In the genomic region with DNA sequence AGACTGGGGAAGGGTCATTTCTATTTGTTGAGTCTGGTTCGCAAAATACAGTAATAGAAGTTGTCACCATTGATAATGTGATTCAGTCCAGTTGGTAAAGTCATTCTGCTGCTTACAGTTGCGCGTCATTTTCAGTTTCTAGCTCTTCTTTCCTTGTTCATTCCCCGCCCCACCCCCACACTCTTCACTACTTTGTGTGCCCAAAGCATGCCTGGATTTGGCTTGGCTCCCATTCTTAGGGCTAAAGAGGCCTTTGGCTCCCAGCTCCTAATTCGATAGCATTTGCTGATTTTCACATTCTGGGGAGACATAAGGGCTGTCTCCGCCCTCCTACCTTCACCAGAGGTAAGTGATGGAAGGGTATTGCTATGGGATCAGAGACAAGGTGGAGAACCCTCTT, we compare ENCODE assay signal across 20 cellular contexts. TPM values are rescaled to one million over a fixed set of nuclear protein-coding genes. Genes with fewer than 3 reads are reported as not detected.
DNase-seq lines count a peak whose midpoint lies in the region; ATAC-seq and TF ChIP-seq lines count a peak whose summit lies in the region.
"Had no signal": no experiment of that assay in that cellular context is flagged by ENCODE, and none has a peak within 500 bp of the region (broad histone marks: within the 10 kb centered on the region; RNA-seq: fewer than 3 reads in every experiment).

No MANE protein-coding gene starts in this region.

- H3K27ac ChIP-seq in endodermal cell (ENCODE audit: low read depth, low read length), result peak overlapping the region; percentile 74
- H3K27ac ChIP-seq: 22Rv1, SJCRH30, testis had no signal

- ATAC-seq in HG03108 (IDR thresholded peaks at IDR 0.05; ENCODE audit: unreplicated experiment), result no peak
- ATAC-seq: activated CD4-positive, alpha-beta T cell treated with anti-CD3 and anti-CD28 coated beads for 36 hours; left cardiac atrium; PC-3 had no signal

- no peaks in the 10 kb centered on the region for H3K27me3 Mint-ChIP-seq in endodermal cell (ENCODE audit: insufficient read depth)
- H3K27me3 Mint-ChIP-seq in progenitor cell of endocrine pancreas, result no peaks in the 10 kb centered on the region
- H3K27me3 Mint-ChIP-seq: activated CD4-positive, alpha-beta T cell treated with anti-CD3 and anti-CD28 coated beads for 36 hours had no signal

- TF ChIP-seq CTCF in endodermal cell (conservative IDR thresholded peaks at IDR 0.05) (no peak), progenitor cell of endocrine pancreas (IDR thresholded peaks at IDR 0.05; ENCODE audit: unreplicated experiment) (no peak)

- H3K9me3 Mint-ChIP-seq in endodermal cell, result no peaks in the 10 kb centered on the region
- no peaks in the 10 kb centered on the region for H3K9me3 Mint-ChIP-seq in progenitor cell of endocrine pancreas (ENCODE audit: low read depth)

- H3K4me1 ChIP-seq in endodermal cell (ENCODE audit: control insufficient read depth, insufficient read depth, low read length), result no peaks in the 10 kb centered on the region
- H3K4me1 ChIP-seq: testis had no signal

- H3K36me3 ChIP-seq in endodermal cell (ENCODE audit: control insufficient read depth, insufficient read depth, low read length), result no peaks in the 10 kb centered on the region
- H3K36me3 ChIP-seq: SJCRH30 had no signal

- H3K27ac Mint-ChIP-seq in endodermal cell, result peak overlapping the region; percentile 86
- H3K27ac Mint-ChIP-seq in progenitor cell of endocrine pancreas, result peak overlapping the region; percentile 39
- H3K27ac Mint-ChIP-seq: activated CD4-positive, alpha-beta T cell treated with anti-CD3 and anti-CD28 coated beads for 36 hours had no signal

- no peaks in the 10 kb centered on the region for H3K27me3 ChIP-seq in endodermal cell (ENCODE audit: control insufficient read depth, insufficient read depth, low read length, poor library complexity, severe bottlenecking)
- H3K27me3 ChIP-seq: SJCRH30, testis had no signal

- DNase-seq in DMS 273 (lab: John Stamatoyannopoulos, UW; ENCODE audit: unreplicated experiment), result peak; percentile 69
- no peak for DNase-seq in DMS 273 treated with DMSO at 0.1 percent for 48 hours (lab: John Stamatoyannopoulos, UW)
- DNase-seq in NCI-H2171 (lab: John Stamatoyannopoulos, UW), result peak; percentile 45
- DNase-seq in endodermal cell, result no peak
- DNase-seq in progenitor cell of endocrine pancreas (ENCODE audit: low spot score, unreplicated experiment), result no peak
- DNase-seq in MV-4-11 (lab: John Stamatoyannopoulos, UW), result no peak
- DNase-seq in stimulated activated CD4-positive, alpha-beta T cell treated with anti-CD3 and anti-CD28 coated beads, Interleukin-2, amount 100 ng/mL, for 24 hours, result no peak
- DNase-seq: activated CD4-positive, alpha-beta T cell treated with anti-CD3 and anti-CD28 coated beads for 36 hours; activated gamma-delta T cell treated with Interleukin-2 at 50 U/mL for 16 hours; aorta; left cardiac atrium; NCI-H226; PC-3; small intestine; testis had no signal

- H3K4me3 Mint-ChIP-seq in endodermal cell (no peak overlapping the region), progenitor cell of endocrine pancreas (ENCODE audit: low read depth) (no peak overlapping the region)
- H3K4me3 Mint-ChIP-seq: activated CD4-positive, alpha-beta T cell treated with anti-CD3 and anti-CD28 coated beads for 36 hours had no signal

- peaks cover 53% of the 10 kb centered on the region for H3K4me1 Mint-ChIP-seq in endodermal cell
- H3K4me1 Mint-ChIP-seq in progenitor cell of endocrine pancreas (ENCODE audit: low read depth), result peaks cover 20% of the 10 kb centered on the region
- H3K4me1 Mint-ChIP-seq: activated CD4-positive, alpha-beta T cell treated with anti-CD3 and anti-CD28 coated beads for 36 hours had no signal

- WGBS in endodermal cell (ENCODE audit: insufficient coverage in 1 of 2, insufficient read length in 1 of 2), 2 experiments, result 95% methylated on average over 5 to 6 of the region's 6 CpGs

- H3K9me3 ChIP-seq in endodermal cell (ENCODE audit: control insufficient read depth, low read length), result no peaks in the 10 kb centered on the region
- H3K9me3 ChIP-seq: SJCRH30, testis had no signal

- H3K9ac ChIP-seq in endodermal cell (ENCODE audit: extremely low read depth, low read length, poor library complexity, severe bottlenecking), result no peak overlapping the region

- H3K4me3 ChIP-seq in endodermal cell (ENCODE audit: low read length), result no peak overlapping the region
- H3K4me3 ChIP-seq: SJCRH30, testis had no signal

- H3K36me3 Mint-ChIP-seq in endodermal cell (ENCODE audit: low read depth) (no peaks in the 10 kb centered on the region), progenitor cell of endocrine pancreas (ENCODE audit: insufficient read depth) (no peaks in the 10 kb centered on the region)

RNA-seq across cellular contexts. Expression of gene CECR2, which starts 43.0 kb away (rescaled TPM):
- total RNA-seq in endodermal cell (100 to 1,000 TPM in 1 of 2 donors, 10 to 100 TPM in 1; 98.9 to 105 TPM), progenitor cell of endocrine pancreas (37.6 and 40.5 TPM in 2 replicates)
- polyA plus RNA-seq in endodermal cell (2013, experiment 1 of 2), result 32.6 TPM
- polyA plus RNA-seq in endodermal cell (2013, experiment 2 of 2), result 31.3 TPM
- total RNA-seq: fibroblast of villous mesenchyme, PC-3 had no signal
- polyA plus RNA-seq: BJ had no signal

Comparison
In these comparisons a context has a peak if more than half of its experiments do, and no peak if none do; other contexts are left out.
1. DNase-seq: peak in DMS 273 (single experiment) and NCI-H2171 (single experiment); none in DMS 273 treated with DMSO at 0.1 percent for 48 hours (single experiment), endodermal cell (single experiment), progenitor cell of endocrine pancreas (single experiment), MV-4-11 (single experiment) and stimulated activated CD4-positive, alpha-beta T cell treated with anti-CD3 and anti-CD28 coated beads, Interleukin-2, amount 100 ng/mL, for 24 hours (0 of 2).